ENCODE assay signal across 14 cellular contexts in genomic region chr1:89720839-89721238, GRCh38.
DNase-seq lines count a peak whose midpoint lies in the region; ATAC-seq and TF ChIP-seq lines count a peak whose summit lies in the region.
"Had no signal": no experiment of that assay in that cellular context is flagged by ENCODE, and none has a peak within 500 bp of the region (broad histone marks: within the 10 kb centered on the region; RNA-seq: fewer than 3 reads in every experiment).

No MANE protein-coding gene starts in this region.

- H3K9me3 ChIP-seq in CD4-positive, CD25-positive, alpha-beta regulatory T cell (ENCODE audit: control insufficient read depth in 2 of 2, low read length in 2 of 2): no peaks in the 10 kb centered on the region
- no peaks in the 10 kb centered on the region for H3K9me3 ChIP-seq in uterus
- H3K9me3 ChIP-seq: colonic mucosa, vagina had no signal

- intact Hi-C loops in uterus (cut with DNase I; ENCODE audit: low total_unique reads): no loop called here

- H3K27me3 Mint-ChIP-seq in activated CD4-positive, alpha-beta T cell treated with anti-CD3 and anti-CD28 coated beads, Interleukin-2, amount 10 ng/mL, durations not matched to agents 7 days and 5 days: no peaks in the 10 kb centered on the region
- H3K27me3 Mint-ChIP-seq in CD4-positive, CD25-positive, alpha-beta regulatory T cell: no peaks in the 10 kb centered on the region
- no peaks in the 10 kb centered on the region for H3K27me3 Mint-ChIP-seq in activated CD4-positive, alpha-beta memory T cell treated with anti-CD3 and anti-CD28 coated beads, Interleukin-2, amount 10 ng/mL, durations not matched to agents 7 days and 5 days
- no peaks in the 10 kb centered on the region for H3K27me3 Mint-ChIP-seq in progenitor cell of endocrine pancreas
- H3K27me3 Mint-ChIP-seq: memory B cell had no signal

- H3K36me3 ChIP-seq in CD4-positive, CD25-positive, alpha-beta regulatory T cell (ENCODE audit: control insufficient read depth, insufficient read depth, low read length): peaks cover 11% of the 10 kb centered on the region
- H3K36me3 ChIP-seq in uterus: no peaks in the 10 kb centered on the region
- H3K36me3 ChIP-seq: colonic mucosa, vagina had no signal

- H3K4me1 ChIP-seq in CD4-positive, CD25-positive, alpha-beta regulatory T cell (ENCODE audit: control insufficient read depth, insufficient read depth, low read length, poor library complexity, severe bottlenecking): peaks cover 47% of the 10 kb centered on the region
- peaks cover 0 to 4% of the 10 kb centered on the region in 2 donors for H3K4me1 ChIP-seq in uterus
- H3K4me1 ChIP-seq: colonic mucosa had no signal

- TF ChIP-seq CTCF in progenitor cell of endocrine pancreas (IDR thresholded peaks at IDR 0.05; ENCODE audit: unreplicated experiment): no peak
- TF ChIP-seq CTCF in uterus (IDR thresholded peaks at IDR 0.05): no peak

- H3K4me3 Mint-ChIP-seq in activated CD4-positive, alpha-beta T cell treated with anti-CD3 and anti-CD28 coated beads, Interleukin-2, amount 10 ng/mL, durations not matched to agents 7 days and 5 days: no peak overlapping the region
- H3K4me3 Mint-ChIP-seq in CD4-positive, CD25-positive, alpha-beta regulatory T cell: peak overlapping the region; percentile 25 to 80 (median 50)
- peak overlapping the region; percentile 14 for H3K4me3 Mint-ChIP-seq in activated CD4-positive, alpha-beta memory T cell treated with anti-CD3 and anti-CD28 coated beads, Interleukin-2, amount 10 ng/mL, durations not matched to agents 7 days and 5 days
- no peak overlapping the region for H3K4me3 Mint-ChIP-seq in progenitor cell of endocrine pancreas (ENCODE audit: low read depth)
- H3K4me3 Mint-ChIP-seq: memory B cell had no signal

- no peaks in the 10 kb centered on the region for H3K27me3 ChIP-seq in CD4-positive, CD25-positive, alpha-beta regulatory T cell (ENCODE audit: control insufficient read depth, insufficient read depth, low read length)
- H3K27me3 ChIP-seq in uterus: no peaks in the 10 kb centered on the region
- H3K27me3 ChIP-seq: colonic mucosa, vagina had no signal

- peaks cover 4% of the 10 kb centered on the region for H3K9me3 Mint-ChIP-seq in activated CD4-positive, alpha-beta T cell treated with anti-CD3 and anti-CD28 coated beads, Interleukin-2, amount 10 ng/mL, durations not matched to agents 7 days and 5 days
- peaks cover 0 to 2% (median 0%) of the 10 kb centered on the region in 7 donors for H3K9me3 Mint-ChIP-seq in CD4-positive, CD25-positive, alpha-beta regulatory T cell
- H3K9me3 Mint-ChIP-seq in activated CD4-positive, alpha-beta memory T cell treated with anti-CD3 and anti-CD28 coated beads, Interleukin-2, amount 10 ng/mL, durations not matched to agents 7 days and 5 days: peaks cover 2% of the 10 kb centered on the region
- H3K9me3 Mint-ChIP-seq in progenitor cell of endocrine pancreas (ENCODE audit: low read depth): no peaks in the 10 kb centered on the region
- H3K9me3 Mint-ChIP-seq: memory B cell had no signal

- peak overlapping the region; percentile 46 for H3K4me3 ChIP-seq in CD4-positive, CD25-positive, alpha-beta regulatory T cell (ENCODE audit: low read depth, low read length)
- H3K4me3 ChIP-seq in uterus: no peak overlapping the region
- H3K4me3 ChIP-seq: colonic mucosa, vagina had no signal

- CTCF ChIA-PET in activated CD4-positive, alpha-beta T cell treated with anti-CD3 and anti-CD28 coated beads, Interleukin-2, amount 10 ng/mL, durations not matched to agents 7 days and 5 days (lab: Charles Lee): interaction anchor here (1.0 to 1.9 kb wide), 4 partner anchors 21 to 89 kb away, joined by 3 to 8 read pairs (median 5); partner anchors contain the start of gene LRRC8C
- CTCF ChIA-PET in activated CD4-positive, alpha-beta memory T cell treated with anti-CD3 and anti-CD28 coated beads, Interleukin-2, amount 10 ng/mL, durations not matched to agents 7 days and 5 days (lab: Charles Lee): interaction anchor here (1.0 to 5.1 kb wide), 9 partner anchors 23 to 112 kb away, joined by 3 to 69 read pairs (median 9); partner anchors contain the start of gene LRRC8C

- H3K27ac ChIP-seq in CD4-positive, CD25-positive, alpha-beta regulatory T cell (ENCODE audit: insufficient read depth, low read length, poor library complexity, severe bottlenecking): peak overlapping the region; percentile 70
- H3K27ac ChIP-seq in epithelial cell of prostate (peak overlapping the region; percentile 33), uterus (peak overlapping the region in 1 of 2 donors; percentile 24)
- H3K27ac ChIP-seq: vagina had no signal

- H3K36me3 Mint-ChIP-seq in activated CD4-positive, alpha-beta T cell treated with anti-CD3 and anti-CD28 coated beads, Interleukin-2, amount 10 ng/mL, durations not matched to agents 7 days and 5 days (ENCODE audit: low read depth): peaks cover 63% of the 10 kb centered on the region
- peaks cover 16% of the 10 kb centered on the region for H3K36me3 Mint-ChIP-seq in CD4-positive, CD25-positive, alpha-beta regulatory T cell
- H3K36me3 Mint-ChIP-seq in activated CD4-positive, alpha-beta memory T cell treated with anti-CD3 and anti-CD28 coated beads, Interleukin-2, amount 10 ng/mL, durations not matched to agents 7 days and 5 days (ENCODE audit: low read depth): peaks cover 62% of the 10 kb centered on the region
- no peaks in the 10 kb centered on the region for H3K36me3 Mint-ChIP-seq in progenitor cell of endocrine pancreas (ENCODE audit: insufficient read depth)
- H3K36me3 Mint-ChIP-seq: memory B cell had no signal

- DNase-seq in activated CD4-positive, alpha-beta T cell treated with anti-CD3 and anti-CD28 coated beads, Interleukin-2, amount 10 ng/mL, durations not matched to agents 7 days and 5 days: no peak
- DNase-seq in activated CD4-positive, alpha-beta T cell treated with anti-CD3 and anti-CD28 coated beads for 1 hour: no peak
- no peak for DNase-seq in CD4-positive, CD25-positive, alpha-beta regulatory T cell
- no peak for DNase-seq in activated CD4-positive, alpha-beta memory T cell treated with anti-CD3 and anti-CD28 coated beads, Interleukin-2, amount 10 ng/mL, durations not matched to agents 7 days and 5 days
- no peak for DNase-seq in epithelial cell of prostate (ENCODE audit: low read depth, low spot score)
- DNase-seq in anterior cingulate cortex (lab: John Stamatoyannopoulos, UW): no peak
- DNase-seq in progenitor cell of endocrine pancreas (ENCODE audit: low spot score, unreplicated experiment): no peak
- DNase-seq in uterus: no peak
- DNase-seq: colonic mucosa, NCI-H1092 treated with DMSO at 0.1 percent for 48 hours, NCI-H2171, NCI-H82 had no signal

- peak overlapping the region; percentile 82 for H3K27ac Mint-ChIP-seq in activated CD4-positive, alpha-beta T cell treated with anti-CD3 and anti-CD28 coated beads, Interleukin-2, amount 10 ng/mL, durations not matched to agents 7 days and 5 days
- peak overlapping the region in 1 of 3 donors; percentile 94 for H3K27ac Mint-ChIP-seq in CD4-positive, CD25-positive, alpha-beta regulatory T cell
- peak overlapping the region; percentile 97 for H3K27ac Mint-ChIP-seq in activated CD4-positive, alpha-beta memory T cell treated with anti-CD3 and anti-CD28 coated beads, Interleukin-2, amount 10 ng/mL, durations not matched to agents 7 days and 5 days
- no peak overlapping the region for H3K27ac Mint-ChIP-seq in progenitor cell of endocrine pancreas

- no peak for ATAC-seq in CD4-positive, CD25-positive, alpha-beta regulatory T cell (ENCODE audit: low read depth in 2 of 2)

- peaks cover 88% of the 10 kb centered on the region for H3K4me1 Mint-ChIP-seq in activated CD4-positive, alpha-beta T cell treated with anti-CD3 and anti-CD28 coated beads, Interleukin-2, amount 10 ng/mL, durations not matched to agents 7 days and 5 days
- peaks cover 62 to 91% (median 74%) of the 10 kb centered on the region in 4 donors for H3K4me1 Mint-ChIP-seq in CD4-positive, CD25-positive, alpha-beta regulatory T cell
- peaks cover 94% of the 10 kb centered on the region for H3K4me1 Mint-ChIP-seq in activated CD4-positive, alpha-beta memory T cell treated with anti-CD3 and anti-CD28 coated beads, Interleukin-2, amount 10 ng/mL, durations not matched to agents 7 days and 5 days
- H3K4me1 Mint-ChIP-seq in progenitor cell of endocrine pancreas (ENCODE audit: low read depth): no peaks in the 10 kb centered on the region

- POLR2A ChIA-PET in activated CD4-positive, alpha-beta T cell treated with anti-CD3 and anti-CD28 coated beads, Interleukin-2, amount 10 ng/mL, durations not matched to agents 7 days and 5 days (lab: Charles Lee): interaction anchor here (0.7 to 1.5 kb wide), 2 partner anchors 37 to 42 kb away, joined by 3 to 4 read pairs; no protein-coding TSS in a partner anchor
- POLR2A ChIA-PET in activated CD4-positive, alpha-beta memory T cell treated with anti-CD3 and anti-CD28 coated beads, Interleukin-2, amount 10 ng/mL, durations not matched to agents 7 days and 5 days (lab: Charles Lee): interaction anchor here (0.6 to 6.6 kb wide), 17 partner anchors 10 to 771 kb away, joined by 3 to 103 read pairs (median 12); partner anchors contain the start of gene LRRC8C

- TF ChIP-seq POLR2A in uterus (IDR thresholded peaks at IDR 0.05): no peak

Comparison
In these comparisons a context has a peak if more than half of its experiments do, and no peak if none do; other contexts are left out.
1. H3K4me3 Mint-ChIP-seq: peak in CD4-positive, CD25-positive, alpha-beta regulatory T cell (4 of 4) and activated CD4-positive, alpha-beta memory T cell treated with anti-CD3 and anti-CD28 coated beads, Interleukin-2, amount 10 ng/mL, durations not matched to agents 7 days and 5 days (single experiment); none in activated CD4-positive, alpha-beta T cell treated with anti-CD3 and anti-CD28 coated beads, Interleukin-2, amount 10 ng/mL, durations not matched to agents 7 days and 5 days (single experiment) and progenitor cell of endocrine pancreas (single experiment).